1 cellular context compared by ENCODE assay signal in the genomic region with DNA sequence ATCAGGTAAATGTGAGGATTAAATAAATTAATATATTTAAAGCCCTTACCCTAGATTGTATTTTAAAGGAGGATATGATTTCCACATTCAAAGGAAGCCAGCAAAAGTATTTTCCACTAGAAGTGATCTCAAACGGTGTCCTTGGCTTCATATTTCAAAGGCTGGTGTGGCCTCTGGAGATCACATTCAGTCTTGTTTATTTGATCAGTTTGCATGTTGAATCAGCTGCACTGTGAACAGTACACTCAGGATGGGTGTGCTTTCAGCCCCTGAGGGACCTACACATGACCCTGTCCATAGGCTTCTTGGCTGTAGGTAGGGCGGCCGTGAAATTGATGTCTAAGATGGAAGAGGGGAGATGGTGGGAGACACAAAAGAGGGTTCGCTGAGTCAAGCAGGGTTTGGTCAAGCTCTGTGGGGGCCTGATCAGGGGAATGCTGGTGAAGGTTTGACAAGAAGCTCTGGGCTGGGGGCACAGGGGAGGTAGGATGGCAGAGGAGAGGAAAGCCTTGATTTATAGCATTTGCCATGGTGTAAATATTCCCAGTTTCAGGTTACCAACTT.
TF ChIP-seq lines count a peak whose summit lies in the region.

No MANE protein-coding gene starts in this region.

TF ChIP-seq in WTC11, 78 proteins besides CTCF, POLR2A, EP300 and RAD21:
- TF ChIP-seq ETV6 (CRISPR knock-in tag; IDR thresholded peaks at IDR 0.05) (no peak), TCF7 (CRISPR knock-in tag; IDR thresholded peaks at IDR 0.05; ENCODE audit: low read depth) (no peak), GABPB1 (CRISPR knock-in tag; IDR thresholded peaks at IDR 0.05) (peak; percentile 82)
